In the genomic region with DNA sequence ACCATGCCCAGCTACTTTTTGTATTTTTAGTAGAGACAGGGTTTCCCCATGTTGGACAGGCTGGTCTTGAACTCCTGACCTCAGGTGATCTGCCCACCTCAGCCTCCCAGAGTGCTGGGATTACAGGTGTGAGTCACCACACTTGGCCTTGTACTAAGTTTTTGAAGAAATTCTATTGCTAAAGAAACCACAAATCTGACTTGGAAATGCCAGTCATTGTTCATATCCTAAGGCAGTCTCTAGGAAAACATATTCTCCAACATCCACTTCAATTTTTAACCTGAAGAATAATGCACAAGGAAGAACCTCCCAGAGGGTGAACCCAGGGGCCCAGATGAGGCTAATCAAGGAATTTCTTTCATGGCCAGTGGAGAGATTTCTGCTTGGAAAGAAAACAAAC, we compare ENCODE assay signal across 1 cellular context.
A peak's percentile ranks its signal among the peaks of the same experiment; 100 is the strongest.
TF ChIP-seq lines count a peak whose summit lies in the region.

No MANE protein-coding gene starts in this region.

TF ChIP-seq in K562, 482 proteins besides CTCF, POLR2A, EP300 and RAD21:
- TF ChIP-seq KDM1A (IDR thresholded peaks at IDR 0.05) = peak in 1 of 2 experiments; percentile 31; a peak in 2 of 4 replicates
